13 cellular contexts compared by ENCODE assay signal in genomic region chr5:107501965-107502691, GRCh38.
DNase-seq lines count a peak whose midpoint lies in the region; ATAC-seq and TF ChIP-seq lines count a peak whose summit lies in the region.
"Had no signal": no experiment of that assay in that cellular context is flagged by ENCODE, and none has a peak within 500 bp of the region (broad histone marks: within the 10 kb centered on the region; RNA-seq: fewer than 3 reads in every experiment).

No MANE protein-coding gene starts in this region.

- peaks cover 11% of the 10 kb centered on the region for H3K4me1 Mint-ChIP-seq in activated CD4-positive, alpha-beta T cell treated with anti-CD3 and anti-CD28 coated beads for 36 hours
- H3K4me1 Mint-ChIP-seq in effector memory CD8-positive, alpha-beta T cell (ENCODE audit: low read depth in 2 of 2) = peaks cover 13 to 18% of the 10 kb centered on the region in 2 donors

- H3K36me3 Mint-ChIP-seq in activated CD4-positive, alpha-beta T cell treated with anti-CD3 and anti-CD28 coated beads for 36 hours (ENCODE audit: low read depth) = no peaks in the 10 kb centered on the region
- no peaks in the 10 kb centered on the region for H3K36me3 Mint-ChIP-seq in effector memory CD8-positive, alpha-beta T cell (ENCODE audit: insufficient read depth)

- CTCF ChIA-PET in activated CD4-positive, alpha-beta T cell treated with anti-CD3 and anti-CD28 coated beads for 36 hours (lab: Charles Lee) = interaction anchor here (0.7 kb wide), 1 partner anchor 456 kb away, joined by 3 read pairs; no protein-coding TSS in a partner anchor
- CTCF ChIA-PET in HEK293T (lab: Yijun Ruan, JAX) = interaction anchor here (0.6 kb wide), 1 partner anchor 36 kb away, joined by 3 read pairs; no protein-coding TSS in a partner anchor

- DNase-seq in activated CD4-positive, alpha-beta T cell treated with anti-CD3 and anti-CD28 coated beads for 36 hours = peak; percentile 12
- no peak for DNase-seq in activated CD4-positive, alpha-beta T cell treated with anti-CD3 and anti-CD28 coated beads, Interleukin-2, amount 50 U/mL, for 1 hour
- DNase-seq in NCI-H748 treated with DMSO at 0.1 percent for 48 hours (lab: John Stamatoyannopoulos, UW) = peak; percentile 59
- peak in 1 of 3 experiments; percentile 18 for DNase-seq in effector memory CD8-positive, alpha-beta T cell
- DNase-seq in pulmonary artery endothelial cell (ENCODE audit: low read depth, low spot score) = peak; percentile 45
- no peak for DNase-seq in middle frontal gyrus (ENCODE audit: extremely low spot score, low spot score)
- DNase-seq in HEK293T (ENCODE audit: extremely low spot score) = no peak
- DNase-seq: activated CD4-positive, alpha-beta T cell treated with anti-CD3 and anti-CD28 coated beads for 1 hour; anterior cingulate cortex; Karpas-422; RPMI8226; stimulated activated naive CD8-positive, alpha-beta T cell treated with anti-CD3 and anti-CD28 coated beads, Interleukin-15, amount 100 ng/mL, for 72 hours had no signal

- POLR2A ChIA-PET in activated CD4-positive, alpha-beta T cell treated with anti-CD3 and anti-CD28 coated beads for 36 hours (lab: Charles Lee) = no interaction called here
- POLR2A ChIA-PET in HEK293T (lab: Yijun Ruan, JAX) = no interaction called here

- H3K27me3 Mint-ChIP-seq in activated CD4-positive, alpha-beta T cell treated with anti-CD3 and anti-CD28 coated beads for 36 hours = peaks cover 21% of the 10 kb centered on the region
- no peaks in the 10 kb centered on the region for H3K27me3 Mint-ChIP-seq in effector memory CD8-positive, alpha-beta T cell

- intact Hi-C loops in activated CD4-positive, alpha-beta T cell treated with anti-CD3 and anti-CD28 coated beads for 36 hours (cut with DNase I, micrococcal nuclease) = no loop called here

- no peaks in the 10 kb centered on the region for H3K9me3 Mint-ChIP-seq in activated CD4-positive, alpha-beta T cell treated with anti-CD3 and anti-CD28 coated beads for 36 hours (ENCODE audit: low read depth)
- peaks cover 0 to 2% of the 10 kb centered on the region in 2 donors for H3K9me3 Mint-ChIP-seq in effector memory CD8-positive, alpha-beta T cell
- H3K9me3 Mint-ChIP-seq: stimulated activated naive CD8-positive, alpha-beta T cell treated with anti-CD3 and anti-CD28 coated beads, Interleukin-15, amount 100 ng/mL, for 72 hours had no signal

- no peak overlapping the region for H3K4me3 Mint-ChIP-seq in activated CD4-positive, alpha-beta T cell treated with anti-CD3 and anti-CD28 coated beads for 36 hours
- H3K4me3 Mint-ChIP-seq in effector memory CD8-positive, alpha-beta T cell = peak overlapping the region; percentile 53 to 77
- H3K4me3 Mint-ChIP-seq: stimulated activated naive CD8-positive, alpha-beta T cell treated with anti-CD3 and anti-CD28 coated beads, Interleukin-15, amount 100 ng/mL, for 72 hours had no signal

- no peak overlapping the region for H3K27ac Mint-ChIP-seq in activated CD4-positive, alpha-beta T cell treated with anti-CD3 and anti-CD28 coated beads for 36 hours
- H3K27ac Mint-ChIP-seq in effector memory CD8-positive, alpha-beta T cell = peak overlapping the region; percentile 81 to 96

- ATAC-seq in activated CD4-positive, alpha-beta T cell treated with anti-CD3 and anti-CD28 coated beads for 36 hours = peak; percentile 78
- peak; percentile 87 for ATAC-seq in effector memory CD8-positive, alpha-beta T cell (replicated peaks)
- ATAC-seq in GM19455 (IDR thresholded peaks at IDR 0.05; ENCODE audit: unreplicated experiment) = no peak
- ATAC-seq: stimulated activated naive CD8-positive, alpha-beta T cell treated with anti-CD3 and anti-CD28 coated beads, Interleukin-15, amount 100 ng/mL, for 72 hours had no signal

TF ChIP-seq in HEK293T, 16 proteins besides CTCF, POLR2A, EP300 and RAD21:
- TF ChIP-seq ARNT (IDR thresholded peaks at IDR 0.05) (no peak), ZNF384 (IDR thresholded peaks at IDR 0.05) (no peak), L3MBTL2 (conservative IDR thresholded peaks at IDR 0.05) (no peak), FOXM1 (IDR thresholded peaks at IDR 0.05; ENCODE audit: borderline replicate concordance) (no peak), CTBP1 (IDR thresholded peaks at IDR 0.05; ENCODE audit: borderline replicate concordance) (no peak), ELF4 (IDR thresholded peaks at IDR 0.05) (no peak), TARDBP (IDR thresholded peaks at IDR 0.05) (no peak), PKNOX1 (IDR thresholded peaks at IDR 0.05) (no peak), SP1 (IDR thresholded peaks at IDR 0.05) (no peak), FOXK2 (IDR thresholded peaks at IDR 0.05) (no peak), NFRKB (IDR thresholded peaks at IDR 0.05) (no peak), FOXA1 (IDR thresholded peaks at IDR 0.05) (no peak), HDGF (IDR thresholded peaks at IDR 0.05; ENCODE audit: borderline replicate concordance) (no peak), LEF1 (IDR thresholded peaks at IDR 0.05; ENCODE audit: borderline replicate concordance) (no peak), BHLHE40 (IDR thresholded peaks at IDR 0.05; ENCODE audit: borderline replicate concordance) (no peak), SUZ12 (IDR thresholded peaks at IDR 0.05) (no peak)

Comparison
In these comparisons a context has a peak if more than half of its experiments do, and no peak if none do; other contexts are left out.
1. DNase-seq: peak in activated CD4-positive, alpha-beta T cell treated with anti-CD3 and anti-CD28 coated beads for 36 hours (single experiment), NCI-H748 treated with DMSO at 0.1 percent for 48 hours (single experiment) and pulmonary artery endothelial cell (single experiment); none in activated CD4-positive, alpha-beta T cell treated with anti-CD3 and anti-CD28 coated beads, Interleukin-2, amount 50 U/mL, for 1 hour (single experiment), middle frontal gyrus (single experiment) and HEK293T (single experiment).